In the genomic region with DNA sequence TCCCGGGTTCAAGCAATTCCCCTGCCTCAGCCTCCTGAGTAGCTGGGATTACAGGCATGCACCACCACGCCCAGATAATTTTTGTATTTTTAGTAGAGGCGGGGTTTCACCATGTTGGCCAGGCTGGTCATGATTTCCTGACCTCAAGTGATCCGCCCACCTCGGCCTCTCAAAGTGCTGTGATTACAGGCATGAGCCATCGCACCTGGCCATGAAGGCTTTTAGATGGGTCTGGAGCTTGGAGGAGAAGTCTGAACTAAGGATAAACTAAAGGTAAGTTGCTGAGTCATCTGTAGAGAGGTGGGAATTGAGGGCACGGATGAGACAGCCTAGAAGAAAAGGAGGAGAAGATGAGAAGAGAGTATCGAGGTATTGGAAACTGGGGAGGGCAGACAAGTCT, we compare ENCODE assay signal across 10 cellular contexts. TPM values are rescaled to one million over a fixed set of nuclear protein-coding genes. Genes with fewer than 3 reads are reported as not detected.
DNase-seq lines count a peak whose midpoint lies in the region; ATAC-seq and TF ChIP-seq lines count a peak whose summit lies in the region.
"Not testable (repeated sequence)": the region's sequence is repeated elsewhere in the genome, so short reads cannot be mapped to it uniquely, and the experiment has no call there.
"Had no signal": no experiment of that assay in that cellular context is flagged by ENCODE, and none has a peak within 500 bp of the region (broad histone marks: within the 10 kb centered on the region; RNA-seq: fewer than 3 reads in every experiment).

A gene (plus strand): TSS at position 199 of the 400 bp plus-strand sequence. CDS start 80,619 bp downstream, outside the sequence.

- intact Hi-C loops in esophagus muscularis mucosa (cut with DNase I), result not testable (repeated sequence)

- not testable (repeated sequence) for H3K36me3 Mint-ChIP-seq in brain

- H3K79me2 ChIP-seq in smooth muscle cell (ENCODE audit: low read depth), result peaks cover 23% of the 10 kb centered on the region

- not testable (repeated sequence) for TF ChIP-seq EP300 in esophagus muscularis mucosa (IDR thresholded peaks at IDR 0.05)

- not testable (repeated sequence) for H2AFZ ChIP-seq in smooth muscle cell (ENCODE audit: low read depth)

- peak within 1 kb of the TSS; percentile 85 for H3K4me2 ChIP-seq in smooth muscle cell

- 95% methylated on average over 8 of the region's 8 CpGs for WGBS in esophagus muscularis mucosa
- 63% methylated on average over 8 of the region's 8 CpGs for WGBS in smooth muscle cell (ENCODE audit: low lambda C conversion rate)

- not testable (repeated sequence) for H4K20me1 ChIP-seq in smooth muscle cell (ENCODE audit: low read depth)

- H3F3A ChIP-seq in smooth muscle cell (ENCODE audit: low read depth), result peaks cover 35% of the 10 kb centered on the region

- TF ChIP-seq CTCF in brain (conservative IDR thresholded peaks at IDR 0.05); esophagus muscularis mucosa (IDR thresholded peaks at IDR 0.05); omental fat pad (IDR thresholded peaks at IDR 0.05); smooth muscle cell (IDR thresholded peaks at IDR 0.05; ENCODE audit: borderline replicate concordance, insufficient read depth, poor library complexity, severe bottlenecking): not testable (repeated sequence)

- not testable (repeated sequence) for H3K4me3 ChIP-seq in H7 (ENCODE audit: insufficient read depth, low read depth, low read length); esophagus muscularis mucosa; smooth muscle cell

- not testable (repeated sequence) for ATAC-seq in omental fat pad (ENCODE audit: low FRiP score)

- H3K4me1 ChIP-seq in esophagus muscularis mucosa, result not testable (repeated sequence)
- H3K4me1 ChIP-seq in smooth muscle cell (ENCODE audit: low read depth), result peaks cover 56% of the 10 kb centered on the region

- TF ChIP-seq POLR2A in esophagus muscularis mucosa (IDR thresholded peaks at IDR 0.05; ENCODE audit: low read depth), result not testable (repeated sequence)

- H3K27ac Mint-ChIP-seq in brain, result not testable (repeated sequence)

- H3K9me3 ChIP-seq in esophagus muscularis mucosa; smooth muscle cell (replicated peaks; ENCODE audit: low read depth): not testable (repeated sequence)

- not testable (repeated sequence) for H3K9me3 Mint-ChIP-seq in brain

- H3K4me3 Mint-ChIP-seq in brain, result not testable (repeated sequence)

- peak within 1 kb of the TSS; percentile 8 for H3K9ac ChIP-seq in smooth muscle cell (ENCODE audit: low read depth)

- not testable (repeated sequence) for H3K27ac ChIP-seq in esophagus muscularis mucosa (replicated peaks in 1 of 4)
- peak within 1 kb of the TSS; percentile 95 for H3K27ac ChIP-seq in smooth muscle cell (ENCODE audit: low read depth)

- not testable (repeated sequence) for H3K27me3 Mint-ChIP-seq in brain

- H3K4me1 Mint-ChIP-seq in brain, result peaks cover 39% of the 10 kb centered on the region

- not testable (repeated sequence) for DNase-seq in H7; esophagus muscularis mucosa (ENCODE audit: extremely low spot score); lung microvascular endothelial cell (ENCODE audit: low read depth in 2 of 2); omental fat pad (ENCODE audit: low spot score); smooth muscle cell (lab: John Stamatoyannopoulos, UW; ENCODE audit: unreplicated experiment)
- peak; percentile 68 for DNase-seq in NCI-H226

- not testable (repeated sequence) for H3K36me3 ChIP-seq in H7 (replicated peaks; ENCODE audit: control insufficient read depth, insufficient read depth, low read length); esophagus muscularis mucosa; smooth muscle cell (ENCODE audit: low read depth)

- not testable (repeated sequence) for H3K27me3 ChIP-seq in H7 (ENCODE audit: control insufficient read depth, insufficient read depth, low read length); esophagus muscularis mucosa; smooth muscle cell (ENCODE audit: low read depth)

RNA-seq across cellular contexts. Expression of the gene that starts here (rescaled TPM):
- total RNA-seq in H7 (2014; rRNA removed; shearing (Covaris generic)), result 67.1 and 83.5 TPM in 2 replicates
- polyA plus RNA-seq in brain (ENCODE audit: insufficient read depth, low read depth, low replicate concordance) (18.2 TPM), smooth muscle cell (46.6 and 46.9 TPM in 2 replicates)
- total RNA-seq in esophagus muscularis mucosa (10 to 100 TPM; 16.2 to 30.5 (median 28.3) TPM), lung microvascular endothelial cell (21.4 and 45.4 TPM in 2 replicates), omental fat pad (10 to 100 TPM; 19.7 to 47.2 (median 33.0) TPM), smooth muscle cell (295 and 299 TPM in 2 replicates)
- total RNA-seq: activated B cell treated with CpG ODN at 0.5 μM for 24 hours, natural killer cell had no signal
- polyA plus RNA-seq: CD14-positive monocyte had no signal
